Comparison of ENCODE assay signal across 1 cellular context in the genomic region with DNA sequence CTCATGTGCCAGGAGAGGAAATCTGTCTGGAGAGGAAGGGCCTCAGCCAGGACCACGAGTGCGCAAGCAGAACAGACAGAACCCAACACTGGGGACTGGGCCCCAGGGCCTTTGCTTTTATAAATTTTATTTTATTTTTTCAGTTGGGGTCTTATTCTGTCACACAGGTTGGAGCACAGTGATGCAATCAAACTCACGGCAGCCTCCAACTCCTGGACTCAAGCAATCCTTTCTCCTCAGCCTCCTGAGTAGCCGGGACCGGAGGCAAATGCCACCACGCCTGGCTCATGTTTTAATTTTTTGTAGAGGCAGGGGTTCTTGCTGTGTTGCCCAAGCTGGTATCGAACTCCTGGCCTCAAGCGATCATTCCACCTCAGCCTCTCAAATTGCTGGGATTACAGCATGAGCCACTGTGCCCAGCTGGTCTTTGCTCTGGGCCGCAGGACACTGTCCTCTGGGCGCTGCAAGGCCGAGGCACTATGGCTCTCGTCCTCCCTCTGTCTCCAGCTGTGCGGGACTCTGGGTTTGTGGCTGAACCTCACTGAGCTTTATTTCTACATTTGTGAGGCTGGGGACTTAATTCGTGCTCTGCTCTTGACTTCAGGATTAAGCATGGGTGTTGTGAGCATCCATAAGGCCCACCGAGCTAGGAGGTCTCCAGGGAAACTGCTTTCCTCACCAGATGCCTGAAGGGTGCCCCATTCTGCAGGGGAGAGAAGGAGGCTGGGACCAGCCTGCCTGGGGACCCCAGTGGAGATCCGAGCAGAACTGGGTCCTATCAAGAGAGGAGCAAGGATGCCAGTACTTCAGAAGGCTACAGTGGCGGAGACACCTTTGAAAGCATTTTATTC.
TF ChIP-seq lines count a peak whose summit lies in the region.

No MANE protein-coding gene starts in this region.

TF ChIP-seq in GM23338, 12 proteins besides CTCF, POLR2A, EP300 and RAD21 (continued from another document):
- TF ChIP-seq, protein P1, sequence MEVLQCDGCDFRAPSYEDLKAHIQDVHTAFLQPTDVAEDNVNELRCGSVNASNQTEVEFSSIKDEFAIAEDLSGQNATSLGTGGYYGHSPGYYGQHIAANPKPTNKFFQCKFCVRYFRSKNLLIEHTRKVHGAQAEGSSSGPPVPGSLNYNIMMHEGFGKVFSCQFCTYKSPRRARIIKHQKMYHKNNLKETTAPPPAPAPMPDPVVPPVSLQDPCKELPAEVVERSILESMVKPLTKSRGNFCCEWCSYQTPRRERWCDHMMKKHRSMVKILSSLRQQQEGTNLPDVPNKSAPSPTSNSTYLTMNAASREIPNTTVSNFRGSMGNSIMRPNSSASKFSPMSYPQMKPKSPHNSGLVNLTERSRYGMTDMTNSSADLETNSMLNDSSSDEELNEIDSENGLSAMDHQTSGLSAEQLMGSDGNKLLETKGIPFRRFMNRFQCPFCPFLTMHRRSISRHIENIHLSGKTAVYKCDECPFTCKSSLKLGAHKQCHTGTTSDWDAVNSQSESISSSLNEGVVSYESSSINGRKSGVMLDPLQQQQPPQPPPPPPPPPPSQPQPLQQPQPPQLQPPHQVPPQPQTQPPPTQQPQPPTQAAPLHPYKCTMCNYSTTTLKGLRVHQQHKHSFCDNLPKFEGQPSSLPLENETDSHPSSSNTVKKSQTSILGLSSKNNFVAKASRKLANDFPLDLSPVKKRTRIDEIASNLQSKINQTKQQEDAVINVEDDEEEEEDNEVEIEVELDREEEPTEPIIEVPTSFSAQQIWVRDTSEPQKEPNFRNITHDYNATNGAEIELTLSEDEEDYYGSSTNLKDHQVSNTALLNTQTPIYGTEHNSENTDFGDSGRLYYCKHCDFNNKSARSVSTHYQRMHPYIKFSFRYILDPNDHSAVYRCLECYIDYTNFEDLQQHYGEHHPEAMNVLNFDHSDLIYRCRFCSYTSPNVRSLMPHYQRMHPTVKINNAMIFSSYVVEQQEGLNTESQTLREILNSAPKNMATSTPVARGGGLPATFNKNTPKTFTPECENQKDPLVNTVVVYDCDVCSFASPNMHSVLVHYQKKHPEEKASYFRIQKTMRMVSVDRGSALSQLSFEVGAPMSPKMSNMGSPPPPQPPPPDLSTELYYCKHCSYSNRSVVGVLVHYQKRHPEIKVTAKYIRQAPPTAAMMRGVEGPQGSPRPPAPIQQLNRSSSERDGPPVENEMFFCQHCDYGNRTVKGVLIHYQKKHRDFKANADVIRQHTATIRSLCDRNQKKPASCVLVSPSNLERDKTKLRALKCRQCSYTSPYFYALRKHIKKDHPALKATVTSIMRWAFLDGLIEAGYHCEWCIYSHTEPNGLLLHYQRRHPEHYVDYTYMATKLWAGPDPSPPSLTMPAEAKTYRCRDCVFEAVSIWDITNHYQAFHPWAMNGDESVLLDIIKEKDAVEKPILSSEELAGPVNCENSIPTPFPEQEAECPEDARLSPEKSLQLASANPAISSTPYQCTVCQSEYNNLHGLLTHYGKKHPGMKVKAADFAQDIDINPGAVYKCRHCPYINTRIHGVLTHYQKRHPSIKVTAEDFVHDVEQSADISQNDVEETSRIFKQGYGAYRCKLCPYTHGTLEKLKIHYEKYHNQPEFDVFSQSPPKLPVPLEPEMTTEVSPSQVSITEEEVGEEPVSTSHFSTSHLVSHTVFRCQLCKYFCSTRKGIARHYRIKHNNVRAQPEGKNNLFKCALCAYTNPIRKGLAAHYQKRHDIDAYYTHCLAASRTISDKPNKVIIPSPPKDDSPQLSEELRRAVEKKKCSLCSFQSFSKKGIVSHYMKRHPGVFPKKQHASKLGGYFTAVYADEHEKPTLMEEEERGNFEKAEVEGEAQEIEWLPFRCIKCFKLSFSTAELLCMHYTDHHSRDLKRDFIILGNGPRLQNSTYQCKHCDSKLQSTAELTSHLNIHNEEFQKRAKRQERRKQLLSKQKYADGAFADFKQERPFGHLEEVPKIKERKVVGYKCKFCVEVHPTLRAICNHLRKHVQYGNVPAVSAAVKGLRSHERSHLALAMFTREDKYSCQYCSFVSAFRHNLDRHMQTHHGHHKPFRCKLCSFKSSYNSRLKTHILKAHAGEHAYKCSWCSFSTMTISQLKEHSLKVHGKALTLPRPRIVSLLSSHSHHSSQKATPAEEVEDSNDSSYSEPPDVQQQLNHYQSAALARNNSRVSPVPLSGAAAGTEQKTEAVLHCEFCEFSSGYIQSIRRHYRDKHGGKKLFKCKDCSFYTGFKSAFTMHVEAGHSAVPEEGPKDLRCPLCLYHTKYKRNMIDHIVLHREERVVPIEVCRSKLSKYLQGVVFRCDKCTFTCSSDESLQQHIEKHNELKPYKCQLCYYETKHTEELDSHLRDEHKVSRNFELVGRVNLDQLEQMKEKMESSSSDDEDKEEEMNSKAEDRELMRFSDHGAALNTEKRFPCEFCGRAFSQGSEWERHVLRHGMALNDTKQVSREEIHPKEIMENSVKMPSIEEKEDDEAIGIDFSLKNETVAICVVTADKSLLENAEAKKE (CRISPR knock-in tag; IDR thresholded peaks at IDR 0.05), result no peak
- no peak for TF ChIP-seq STAT1 (IDR thresholded peaks at IDR 0.05; ENCODE audit: unreplicated experiment)
- TF ChIP-seq, protein P2, sequence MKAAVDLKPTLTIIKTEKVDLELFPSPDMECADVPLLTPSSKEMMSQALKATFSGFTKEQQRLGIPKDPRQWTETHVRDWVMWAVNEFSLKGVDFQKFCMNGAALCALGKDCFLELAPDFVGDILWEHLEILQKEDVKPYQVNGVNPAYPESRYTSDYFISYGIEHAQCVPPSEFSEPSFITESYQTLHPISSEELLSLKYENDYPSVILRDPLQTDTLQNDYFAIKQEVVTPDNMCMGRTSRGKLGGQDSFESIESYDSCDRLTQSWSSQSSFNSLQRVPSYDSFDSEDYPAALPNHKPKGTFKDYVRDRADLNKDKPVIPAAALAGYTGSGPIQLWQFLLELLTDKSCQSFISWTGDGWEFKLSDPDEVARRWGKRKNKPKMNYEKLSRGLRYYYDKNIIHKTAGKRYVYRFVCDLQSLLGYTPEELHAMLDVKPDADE (IDR thresholded peaks at IDR 0.05), result no peak
- TF ChIP-seq ZNF331 (CRISPR knock-in tag; IDR thresholded peaks at IDR 0.05; ENCODE audit: low read depth), result no peak
- TF ChIP-seq, protein P3, sequence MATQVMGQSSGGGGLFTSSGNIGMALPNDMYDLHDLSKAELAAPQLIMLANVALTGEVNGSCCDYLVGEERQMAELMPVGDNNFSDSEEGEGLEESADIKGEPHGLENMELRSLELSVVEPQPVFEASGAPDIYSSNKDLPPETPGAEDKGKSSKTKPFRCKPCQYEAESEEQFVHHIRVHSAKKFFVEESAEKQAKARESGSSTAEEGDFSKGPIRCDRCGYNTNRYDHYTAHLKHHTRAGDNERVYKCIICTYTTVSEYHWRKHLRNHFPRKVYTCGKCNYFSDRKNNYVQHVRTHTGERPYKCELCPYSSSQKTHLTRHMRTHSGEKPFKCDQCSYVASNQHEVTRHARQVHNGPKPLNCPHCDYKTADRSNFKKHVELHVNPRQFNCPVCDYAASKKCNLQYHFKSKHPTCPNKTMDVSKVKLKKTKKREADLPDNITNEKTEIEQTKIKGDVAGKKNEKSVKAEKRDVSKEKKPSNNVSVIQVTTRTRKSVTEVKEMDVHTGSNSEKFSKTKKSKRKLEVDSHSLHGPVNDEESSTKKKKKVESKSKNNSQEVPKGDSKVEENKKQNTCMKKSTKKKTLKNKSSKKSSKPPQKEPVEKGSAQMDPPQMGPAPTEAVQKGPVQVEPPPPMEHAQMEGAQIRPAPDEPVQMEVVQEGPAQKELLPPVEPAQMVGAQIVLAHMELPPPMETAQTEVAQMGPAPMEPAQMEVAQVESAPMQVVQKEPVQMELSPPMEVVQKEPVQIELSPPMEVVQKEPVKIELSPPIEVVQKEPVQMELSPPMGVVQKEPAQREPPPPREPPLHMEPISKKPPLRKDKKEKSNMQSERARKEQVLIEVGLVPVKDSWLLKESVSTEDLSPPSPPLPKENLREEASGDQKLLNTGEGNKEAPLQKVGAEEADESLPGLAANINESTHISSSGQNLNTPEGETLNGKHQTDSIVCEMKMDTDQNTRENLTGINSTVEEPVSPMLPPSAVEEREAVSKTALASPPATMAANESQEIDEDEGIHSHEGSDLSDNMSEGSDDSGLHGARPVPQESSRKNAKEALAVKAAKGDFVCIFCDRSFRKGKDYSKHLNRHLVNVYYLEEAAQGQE (IDR thresholded peaks at IDR 0.05; ENCODE audit: unreplicated experiment), result no peak
- no peak for TF ChIP-seq EZH2phosphoT487 (IDR thresholded peaks at IDR 0.05; ENCODE audit: unreplicated experiment)
- no peak for TF ChIP-seq CREB1 (CRISPR knock-in tag; IDR thresholded peaks at IDR 0.05; ENCODE audit: low read depth)
- TF ChIP-seq POLR2AphosphoS5 (IDR thresholded peaks at IDR 0.05; ENCODE audit: low read depth), result no peak
- TF ChIP-seq EZH2 (IDR thresholded peaks at IDR 0.05; ENCODE audit: low read depth, unreplicated experiment), result no peak
- TF ChIP-seq ZNF114 (CRISPR knock-in tag; IDR thresholded peaks at IDR 0.05), result no peak
